6 cellular contexts compared by ENCODE assay signal in the genomic region with DNA sequence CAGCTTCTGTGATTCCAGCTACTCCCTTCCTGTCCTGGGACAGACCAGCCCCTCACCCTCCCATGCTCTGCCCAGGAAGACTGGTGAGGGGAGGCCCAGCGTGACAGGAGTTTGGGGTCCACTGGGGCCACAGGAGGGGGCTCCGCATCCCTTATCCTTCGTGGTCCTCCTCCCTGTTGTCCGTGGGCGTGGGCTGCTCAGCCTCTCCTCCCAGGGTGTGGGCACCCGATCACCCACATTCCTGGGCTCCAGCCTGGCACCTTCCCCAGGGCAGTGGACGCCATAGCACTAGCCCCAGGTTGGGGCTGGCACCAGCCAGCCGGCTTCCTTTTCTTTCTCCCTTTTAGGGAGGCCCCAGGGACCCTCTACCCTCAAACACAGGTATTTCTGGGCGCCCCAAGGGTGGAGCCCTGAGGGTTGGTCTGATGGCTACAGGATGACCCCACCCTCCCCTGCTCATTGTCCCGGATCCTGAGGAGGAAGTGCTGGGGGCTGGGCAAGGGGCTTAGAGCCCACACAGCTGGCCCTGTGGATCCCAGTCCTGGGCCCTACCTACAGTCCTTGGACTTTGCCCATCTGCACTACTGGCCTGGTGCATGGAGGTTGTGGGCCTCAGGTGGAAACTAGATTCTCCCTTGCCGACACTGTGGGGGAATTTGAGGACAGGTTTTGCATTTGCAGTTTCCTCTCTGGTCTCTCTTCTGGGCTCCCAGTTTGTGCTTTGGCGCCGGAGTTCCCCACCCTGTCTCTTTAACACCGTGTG. TPM values are rescaled to one million over a fixed set of nuclear protein-coding genes. Genes with fewer than 3 reads are reported as not detected.
DNase-seq lines count a peak whose midpoint lies in the region; ATAC-seq and TF ChIP-seq lines count a peak whose summit lies in the region.

No MANE protein-coding gene starts in this region.

- peak overlapping the region; percentile 77 for H3K9ac ChIP-seq in smooth muscle cell (ENCODE audit: low read depth)

- WGBS in smooth muscle cell (ENCODE audit: low lambda C conversion rate) = 24% methylated on average over 14 of the region's 14 CpGs

- H3K4me2 ChIP-seq in smooth muscle cell = peak overlapping the region; percentile 88

- peaks cover 16% of the 10 kb centered on the region for H3K36me3 Mint-ChIP-seq in T-helper 2 cell treated with Interferon-gamma antibody and Interleukin-4, amounts not matched to agents 5 μg/mL and 100 μg/mL, for 36 hours (ENCODE audit: low read depth)

- no peaks in the 10 kb centered on the region for H3K36me3 ChIP-seq in smooth muscle cell (ENCODE audit: low read depth)

- no peaks in the 10 kb centered on the region for H3K9me3 ChIP-seq in smooth muscle cell (replicated peaks; ENCODE audit: low read depth)

- no peaks in the 10 kb centered on the region for H3K27me3 Mint-ChIP-seq in T-helper 2 cell treated with Interferon-gamma antibody and Interleukin-4, amounts not matched to agents 5 μg/mL and 100 μg/mL, for 36 hours (ENCODE audit: low read depth)

- no peak for DNase-seq in T-helper 2 cell treated with Interferon-gamma antibody and Interleukin-4, amounts not matched to agents 5 μg/mL and 100 μg/mL, for 36 hours (ENCODE audit: low spot score)
- no peak for DNase-seq in T-helper 2 cell
- no peak for DNase-seq in smooth muscle cell (lab: John Stamatoyannopoulos, UW; ENCODE audit: unreplicated experiment)
- DNase-seq in SK-N-DZ (ENCODE audit: low spot score) = no peak

- peak; percentile 60 for ATAC-seq in esophagus mucosa
- no peak for ATAC-seq in HG03439 (IDR thresholded peaks at IDR 0.05; ENCODE audit: unreplicated experiment)

- peaks cover 13% of the 10 kb centered on the region for H3K4me1 ChIP-seq in smooth muscle cell (ENCODE audit: low read depth)

- peaks cover 21% of the 10 kb centered on the region for H4K20me1 ChIP-seq in smooth muscle cell (ENCODE audit: low read depth)

- no peaks in the 10 kb centered on the region for H3K27me3 ChIP-seq in smooth muscle cell (ENCODE audit: low read depth)

- H3K4me3 ChIP-seq in smooth muscle cell = peak overlapping the region; percentile 98

- peaks cover 18% of the 10 kb centered on the region for H3K4me1 Mint-ChIP-seq in T-helper 2 cell treated with Interferon-gamma antibody and Interleukin-4, amounts not matched to agents 5 μg/mL and 100 μg/mL, for 36 hours (ENCODE audit: low read depth)

- H3K79me2 ChIP-seq in smooth muscle cell (ENCODE audit: low read depth) = peaks cover 16% of the 10 kb centered on the region

- H3K27ac ChIP-seq in smooth muscle cell (ENCODE audit: low read depth) = no peak overlapping the region

- peak overlapping the region; percentile 38 for H3K27ac Mint-ChIP-seq in T-helper 2 cell treated with Interferon-gamma antibody and Interleukin-4, amounts not matched to agents 5 μg/mL and 100 μg/mL, for 36 hours

- H3K4me3 Mint-ChIP-seq in T-helper 2 cell treated with Interferon-gamma antibody and Interleukin-4, amounts not matched to agents 5 μg/mL and 100 μg/mL, for 36 hours = peak overlapping the region; percentile 89

- H3F3A ChIP-seq in smooth muscle cell (ENCODE audit: low read depth) = no peaks in the 10 kb centered on the region

- H3K9me3 Mint-ChIP-seq in T-helper 2 cell treated with Interferon-gamma antibody and Interleukin-4, amounts not matched to agents 5 μg/mL and 100 μg/mL, for 36 hours = no peaks in the 10 kb centered on the region

- no peak for TF ChIP-seq CTCF in smooth muscle cell (IDR thresholded peaks at IDR 0.05; ENCODE audit: borderline replicate concordance, insufficient read depth, poor library complexity, severe bottlenecking)

- H2AFZ ChIP-seq in smooth muscle cell (ENCODE audit: low read depth) = no peak overlapping the region

RNA-seq across cellular contexts. Expression of gene KIF1C, which starts 1.1 kb away (rescaled TPM):
- 95.4 TPM for total RNA-seq in esophagus mucosa
- total RNA-seq in smooth muscle cell = 20.9 and 22.3 TPM in 2 replicates
- 36.2 and 52.3 TPM in 2 replicates for polyA plus RNA-seq in smooth muscle cell
- polyA plus RNA-seq in SK-N-DZ (2014; cell fraction: cytosol; rRNA removed) = 8.9 and 11.7 TPM in 2 replicates
- 6.5 and 7.2 TPM in 2 replicates for polyA plus RNA-seq in SK-N-DZ (2014; cell fraction: nucleus; rRNA removed)

RNA-seq across cellular contexts. Expression of gene INCA1, which starts 1.5 kb away (rescaled TPM):
- total RNA-seq in esophagus mucosa (not detected), smooth muscle cell (0.36 TPM in 1 of 2 replicates, not detected in the other)
- 1.4 TPM in 2 replicates for polyA plus RNA-seq in smooth muscle cell
- not detected in 2 replicates for polyA plus RNA-seq in SK-N-DZ (2014; cell fraction: cytosol; rRNA removed)
- polyA plus RNA-seq in SK-N-DZ (2014; cell fraction: nucleus; rRNA removed) = not detected in 2 replicates

RNA-seq across cellular contexts. Expression of gene CAMTA2, which starts 11.4 kb away (rescaled TPM):
- total RNA-seq in esophagus mucosa (23.8 TPM), smooth muscle cell (5.1 and 11.8 TPM in 2 replicates)
- 26.2 and 33.0 TPM in 2 replicates for polyA plus RNA-seq in smooth muscle cell
- 5.7 and 6.0 TPM in 2 replicates for polyA plus RNA-seq in SK-N-DZ (2014; cell fraction: cytosol; rRNA removed)
- polyA plus RNA-seq in SK-N-DZ (2014; cell fraction: nucleus; rRNA removed) = 16.1 and 20.2 TPM in 2 replicates

RNA-seq across cellular contexts. Expression of gene SPAG7, which starts 31.2 kb away (rescaled TPM):
- 65.7 TPM for total RNA-seq in esophagus mucosa
- 59.8 and 70.7 TPM in 2 replicates for total RNA-seq in smooth muscle cell
- polyA plus RNA-seq in smooth muscle cell = 187 and 192 TPM in 2 replicates
- polyA plus RNA-seq in SK-N-DZ (2014; cell fraction: cytosol; rRNA removed) = 60.0 and 66.1 TPM in 2 replicates
- polyA plus RNA-seq in SK-N-DZ (2014; cell fraction: nucleus; rRNA removed) = 51.2 and 51.5 TPM in 2 replicates

RNA-seq across cellular contexts. Expression of gene SLC52A1, which starts 36.4 kb away (rescaled TPM):
- 0.68 TPM for total RNA-seq in esophagus mucosa
- 0.31 and 1.7 TPM in 2 replicates for total RNA-seq in smooth muscle cell
- 0.21 and 0.31 TPM in 2 replicates for polyA plus RNA-seq in smooth muscle cell
- polyA plus RNA-seq in SK-N-DZ (2014; cell fraction: cytosol; rRNA removed) = not detected in 2 replicates
- polyA plus RNA-seq in SK-N-DZ (2014; cell fraction: nucleus; rRNA removed) = not detected in 2 replicates
